In the genomic region with DNA sequence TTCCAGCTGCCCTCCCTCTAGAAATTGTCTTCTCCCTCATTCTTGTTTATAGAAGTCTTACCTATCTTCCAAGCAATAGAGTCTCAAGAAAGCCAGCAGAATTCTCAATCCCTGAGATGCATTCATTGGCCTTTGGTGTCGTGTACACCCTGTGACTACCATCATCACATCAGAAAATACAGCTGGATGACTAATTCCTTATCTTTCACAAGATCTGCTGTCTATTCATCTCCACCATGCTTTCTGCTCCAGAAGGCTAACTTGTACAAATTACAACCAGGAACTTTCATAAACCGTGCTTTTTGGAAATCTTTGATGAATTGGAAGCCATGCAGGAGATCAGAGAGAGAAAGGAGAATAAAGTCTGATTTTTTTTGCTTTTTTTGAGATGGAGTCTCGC, we compare ENCODE assay signal across 23 cellular contexts.
"Had no signal": no experiment of that assay in that cellular context is flagged by ENCODE, and none has a peak within 500 bp of the region (broad histone marks: within the 10 kb centered on the region; RNA-seq: fewer than 3 reads in every experiment).

No MANE protein-coding gene starts in this region.

- H3K4me1 ChIP-seq: SJSA1 had no signal

- H3K27ac Mint-ChIP-seq: activated CD4-positive, alpha-beta memory T cell treated with anti-CD3 and anti-CD28 coated beads, Interleukin-2, amount 10 ng/mL, durations not matched to agents 7 days and 5 days; activated CD4-positive, alpha-beta T cell treated with anti-CD3 and anti-CD28 coated beads for 36 hours; activated naive CD4-positive, alpha-beta T cell treated with anti-CD3 and anti-CD28 coated beads for 36 hours; activated naive CD8-positive, alpha-beta T cell; activated T-helper 17 cell treated with anti-CD3 and anti-CD28 coated beads, Interleukin-2, amount 50 U/mL, for 72 hours; T-cell had no signal

- H3K4me1 Mint-ChIP-seq: activated CD4-positive, alpha-beta memory T cell treated with anti-CD3 and anti-CD28 coated beads, Interleukin-2, amount 10 ng/mL, durations not matched to agents 7 days and 5 days; activated CD4-positive, alpha-beta T cell treated with anti-CD3 and anti-CD28 coated beads for 36 hours; activated T-helper 17 cell treated with anti-CD3 and anti-CD28 coated beads, Interleukin-2, amount 50 U/mL, for 72 hours; T-cell had no signal

- DNase-seq: activated CD4-positive, alpha-beta memory T cell treated with anti-CD3 and anti-CD28 coated beads, Interleukin-2, amount 10 ng/mL, durations not matched to agents 7 days and 5 days; activated CD4-positive, alpha-beta T cell treated with anti-CD3 and anti-CD28 coated beads for 36 hours; activated CD4-positive, alpha-beta T cell treated with anti-CD3 and anti-CD28 coated beads, Interleukin-2, amount 50 U/mL, for 1 hour; activated CD4-positive, CD25-positive, alpha-beta regulatory T cell; activated gamma-delta T cell; activated naive CD4-positive, alpha-beta T cell treated with anti-CD3 and anti-CD28 coated beads for 36 hours; activated T-cell treated with anti-CD3 and anti-CD28 coated beads for 4 hours; activated T-cell treated with anti-CD3 and anti-CD28 coated beads, Interleukin-2, amount 50 U/mL, for 48 hours; caudate nucleus; Karpas-422; NCI-H1048; NCI-H1417; NCI-H1930; NCI-H2107; NCI-H226; NCI-H526; NCI-H82; Right ventricle myocardium superior; T-cell had no signal

- H3K27me3 Mint-ChIP-seq: activated CD4-positive, alpha-beta memory T cell treated with anti-CD3 and anti-CD28 coated beads, Interleukin-2, amount 10 ng/mL, durations not matched to agents 7 days and 5 days; activated CD4-positive, alpha-beta T cell treated with anti-CD3 and anti-CD28 coated beads for 36 hours; activated naive CD8-positive, alpha-beta T cell; activated T-helper 17 cell treated with anti-CD3 and anti-CD28 coated beads, Interleukin-2, amount 50 U/mL, for 72 hours; T-cell had no signal

- H3K27ac ChIP-seq: RWPE1, SJSA1 had no signal

- H3K36me3 ChIP-seq: SJSA1 had no signal

- H3K4me3 ChIP-seq: SJSA1 had no signal

- H3K27me3 ChIP-seq: SJSA1 had no signal

- H3K36me3 Mint-ChIP-seq: activated naive CD8-positive, alpha-beta T cell; T-cell had no signal

- H3K4me3 Mint-ChIP-seq: activated CD4-positive, alpha-beta memory T cell treated with anti-CD3 and anti-CD28 coated beads, Interleukin-2, amount 10 ng/mL, durations not matched to agents 7 days and 5 days; activated CD4-positive, alpha-beta T cell treated with anti-CD3 and anti-CD28 coated beads for 36 hours; activated naive CD4-positive, alpha-beta T cell treated with anti-CD3 and anti-CD28 coated beads for 36 hours; activated naive CD8-positive, alpha-beta T cell; activated T-helper 17 cell treated with anti-CD3 and anti-CD28 coated beads, Interleukin-2, amount 50 U/mL, for 72 hours; T-cell had no signal
